ENCODE assay signal across 26 cellular contexts in genomic region chr2:188022389-188022788, GRCh38.
"Had no signal": no experiment of that assay in that cellular context is flagged by ENCODE, and none has a peak within 500 bp of the region (broad histone marks: within the 10 kb centered on the region; RNA-seq: fewer than 3 reads in every experiment).

No MANE protein-coding gene starts in this region.

- H3K4me1 ChIP-seq: ascending aorta had no signal

- H3K27me3 ChIP-seq: ascending aorta, cardiac muscle cell had no signal

- H3K36me3 ChIP-seq: ascending aorta, cardiac muscle cell had no signal

- DNase-seq: activated B cell treated with CpG ODN at 0.5 μM for 24 hours; activated CD4-positive, alpha-beta memory T cell treated with anti-CD3 and anti-CD28 coated beads for 36 hours; activated CD4-positive, alpha-beta T cell treated with anti-CD3 and anti-CD28 coated beads for 4 hours; activated CD4-positive, alpha-beta T cell treated with anti-CD3 and anti-CD28 coated beads, Interleukin-2, amount 10 ng/mL, durations not matched to agents 24 days and 14 days; activated CD4-positive, alpha-beta T cell treated with anti-CD3 and anti-CD28 coated beads, Interleukin-2, amount 50 U/mL, for 1 hour; activated CD4-positive, alpha-beta T cell treated with anti-CD3 and anti-CD28 coated beads, Interleukin-2, amount 50 U/mL, for 4 hours; activated CD4-positive, CD25-positive, alpha-beta regulatory T cell treated with anti-CD3 and anti-CD28 coated beads, Interleukin-2, amount 50 U/mL, for 72 hours; activated CD8-positive, alpha-beta memory T cell treated with anti-CD3 and anti-CD28 coated beads, Interleukin-2, amount 50 U/mL, for 48 hours; activated CD8-positive, alpha-beta T cell treated with anti-CD3 and anti-CD28 coated beads for 36 hours; activated effector memory CD4-positive, alpha-beta T cell treated with Interleukin-2 at 50 U/mL for 16 hours; activated gamma-delta T cell; activated naive CD4-positive, alpha-beta T cell treated with anti-CD3 and anti-CD28 coated beads, Interleukin-2, amount 10 ng/mL, durations not matched to agents 7 days and 5 days; activated naive CD4-positive, alpha-beta T cell treated with Interleukin-2 at 50 U/mL for 16 hours; activated naive CD8-positive, alpha-beta T cell treated with anti-CD3 and anti-CD28 coated beads, Interleukin-2, amount 10 ng/mL, durations not matched to agents 7 days and 5 days; activated naive CD8-positive, alpha-beta T cell treated with anti-CD3 and anti-CD28 coated beads, Interleukin-2, amount 50 U/mL, for 24 hours; activated T-cell treated with anti-CD3 and anti-CD28 coated beads, Interleukin-2, amount 50 U/mL, for 24 hours; activated T-cell treated with anti-CD3 and anti-CD28 coated beads, Interleukin-2, amount 50 U/mL, for 48 hours; amygdala; anterior cingulate cortex; caudate nucleus; T-helper 1 cell; T-helper 2 cell; T-helper 9 cell had no signal

- H3K4me3 ChIP-seq: ascending aorta, cardiac muscle cell had no signal

- H3K27ac ChIP-seq: ascending aorta, cardiac muscle cell, VCaP had no signal

- H3K9me3 ChIP-seq: ascending aorta had no signal
